Comparison of ENCODE assay signal across 8 cellular contexts in the genomic region with DNA sequence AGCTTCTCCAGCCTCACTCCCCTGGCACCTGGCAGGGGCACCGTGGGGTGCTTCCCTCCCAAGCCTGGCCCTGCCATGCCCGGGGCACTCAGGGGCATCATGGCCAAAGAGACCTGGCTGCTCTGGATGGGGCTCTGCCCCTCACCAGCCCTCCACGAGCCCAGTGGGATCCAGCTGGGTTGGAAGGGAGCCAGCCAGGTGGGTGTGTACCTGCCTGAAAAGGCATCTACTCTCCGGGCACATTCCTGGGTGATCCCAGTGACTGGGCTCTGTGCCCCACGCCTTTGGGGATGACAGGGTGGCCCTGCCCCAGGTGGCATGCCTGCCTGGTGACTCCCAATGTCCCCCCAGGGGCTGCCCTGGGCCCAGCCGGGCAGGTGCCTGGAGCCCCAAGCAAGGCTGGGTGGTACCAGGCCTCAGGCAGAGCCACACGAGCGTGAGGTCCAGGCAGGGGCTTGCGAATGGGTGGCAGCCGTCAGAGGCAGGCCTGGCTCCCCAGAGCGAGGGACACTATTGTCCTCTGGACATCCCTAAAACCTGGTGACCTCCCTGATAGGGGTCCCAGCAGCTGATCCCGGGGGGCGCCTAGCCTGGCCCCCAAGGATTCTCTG. TPM values are rescaled to one million over a fixed set of nuclear protein-coding genes. Genes with fewer than 3 reads are reported as not detected.
DNase-seq lines count a peak whose midpoint lies in the region; ATAC-seq and TF ChIP-seq lines count a peak whose summit lies in the region.

No MANE protein-coding gene starts in this region.

- H3K4me1 ChIP-seq in adipocyte (ENCODE audit: control insufficient read depth, insufficient read depth, low read length) (peaks cover 17% of the 10 kb centered on the region), transverse colon (peaks cover 7 to 34% (median 18%) of the 10 kb centered on the region in 4 donors)

- H3K4me3 ChIP-seq in adipocyte (ENCODE audit: low read length), result peak overlapping the region; percentile 84
- H3K4me3 ChIP-seq in transverse colon, result peak overlapping the region; percentile 45 to 82 (median 54)

- H3K27ac ChIP-seq in transverse colon, result peak overlapping the region; percentile 71 to 80 (median 76)

- ATAC-seq in left lobe of liver, result no peak
- ATAC-seq in GM18861 (IDR thresholded peaks at IDR 0.05; ENCODE audit: unreplicated experiment), result no peak

- peak; percentile 68 for DNase-seq in activated CD8-positive, alpha-beta memory T cell treated with anti-CD3 and anti-CD28 coated beads for 24 hours
- DNase-seq in activated CD8-positive, alpha-beta memory T cell treated with anti-CD3 and anti-CD28 coated beads, Interleukin-2, amount 50 U/mL, for 4 hours, result no peak
- DNase-seq in adipocyte (ENCODE audit: low read depth) (peak; percentile 36), kidney tubule cell (ENCODE audit: low spot score) (peak; percentile 62), transverse colon (no peak), left lobe of liver (ENCODE audit: low spot score) (no peak), SKM-1 treated with dmso at 0.1 percent for 144 hours (lab: John Stamatoyannopoulos, UW; ENCODE audit: unreplicated experiment) (no peak)

- in situ Hi-C loops in transverse colon (cut with MboI; ENCODE audit: low pct_ligation_motif_present in 1 of 4, low pct_unique_long_range_greater_than_20kb in 1 of 4, low sequenced_read_pairs in 3 of 4), result no loop called here

- WGBS in transverse colon (ENCODE audit: low coverage in 1 of 2), 2 donors, result 32% methylated on average over 6 of the region's 13 CpGs; no CpG with 5 or more reads in 1 of the 2 donors

- no peak for TF ChIP-seq CTCF in transverse colon (IDR thresholded peaks at IDR 0.05)

- TF ChIP-seq EP300 in transverse colon (IDR thresholded peaks at IDR 0.05; ENCODE audit: low read depth), result no peak

- H3K27me3 ChIP-seq in adipocyte (replicated peaks; ENCODE audit: control insufficient read depth, insufficient read depth, low read length), result no peaks in the 10 kb centered on the region
- H3K27me3 ChIP-seq in transverse colon, result peaks cover 28% of the 10 kb centered on the region

- TF ChIP-seq POLR2A in transverse colon (IDR thresholded peaks at IDR 0.05), result no peak

- no peaks in the 10 kb centered on the region for H3K9me3 ChIP-seq in adipocyte (ENCODE audit: control insufficient read depth, low read length)
- H3K9me3 ChIP-seq in transverse colon, result no peaks in the 10 kb centered on the region

- intact Hi-C loops in transverse colon (cut with DNase I; ENCODE audit: low total_unique reads), result no loop called here

- H3K9ac ChIP-seq in adipocyte (ENCODE audit: low read length), result peak overlapping the region; percentile 81

- H3K36me3 ChIP-seq in adipocyte (ENCODE audit: control insufficient read depth, insufficient read depth, low read length, severe bottlenecking) (no peaks in the 10 kb centered on the region), transverse colon (no peaks in the 10 kb centered on the region)

RNA-seq across cellular contexts. Expression of a gene that starts 0.8 kb away (rescaled TPM):
- total RNA-seq in transverse colon, result 1 to 10 TPM; 2.3 to 8.6 (median 7.0) TPM
- 4.8 TPM for total RNA-seq in left lobe of liver

RNA-seq across cellular contexts. Expression of a gene that starts 24.2 kb away (rescaled TPM):
- total RNA-seq in transverse colon (1 to 10 TPM in 1 of 4 donors, under 1 TPM in 2, not detected in 1; 0.40 to 1.1 (median 0.41) TPM), left lobe of liver (0.03 TPM)

RNA-seq across cellular contexts. Expression of a gene that starts 35.4 kb away (rescaled TPM):
- total RNA-seq in transverse colon, result 10 to 100 TPM in 2 of 4 donors, 1 to 10 TPM in 2; 6.7 to 17.3 (median 10.4) TPM
- total RNA-seq in left lobe of liver, result 13.8 TPM

RNA-seq across cellular contexts. Expression of a gene that starts 45.4 kb away (rescaled TPM):
- total RNA-seq in transverse colon (1 to 10 TPM; 1.1 to 5.6 (median 2.0) TPM), left lobe of liver (2.1 TPM)

Comparison
In these comparisons a context has a peak if more than half of its experiments do, and no peak if none do; other contexts are left out.
1. DNase-seq: peak in activated CD8-positive, alpha-beta memory T cell treated with anti-CD3 and anti-CD28 coated beads for 24 hours (single experiment), adipocyte (single experiment) and kidney tubule cell (single experiment); none in activated CD8-positive, alpha-beta memory T cell treated with anti-CD3 and anti-CD28 coated beads, Interleukin-2, amount 50 U/mL, for 4 hours (single experiment), transverse colon (single experiment), left lobe of liver (single experiment) and SKM-1 treated with dmso at 0.1 percent for 144 hours (single experiment).